In genomic region chr19:3765757-3766156, GRCh38 we compare ENCODE assay signal across 13 cellular contexts. TPM values are rescaled to one million over a fixed set of nuclear protein-coding genes. Genes with fewer than 3 reads are reported as not detected.
"Had no signal": no experiment of that assay in that cellular context is flagged by ENCODE, and none has a peak within 500 bp of the region (broad histone marks: within the 10 kb centered on the region; RNA-seq: fewer than 3 reads in every experiment).

No MANE protein-coding gene starts in this region.

RNA-seq across cellular contexts. Expression of gene RAX2, which starts 6.3 kb away (rescaled TPM):
- total RNA-seq: activated CD8-positive, alpha-beta T cell treated with anti-CD3 and anti-CD28 coated beads, Interleukin-2, amount 10 ng/mL, durations not matched to agents 7 days and 5 days; activated naive CD4-positive, alpha-beta T cell treated with anti-CD3 and anti-CD28 coated beads for 36 hours; activated naive CD4-positive, alpha-beta T cell treated with anti-CD3 and anti-CD28 coated beads, Interleukin-2, amount 50 U/mL, for 72 hours; activated T-cell treated with anti-CD3 and anti-CD28 coated beads, Interleukin-2, amount 50 U/mL, for 4 hours; activated T-helper 1 cell treated with anti-CD3 and anti-CD28 coated beads, Interleukin-12 subunit alpha, Interleukin-12 subunit beta, Interleukin-2, Interleukin-4 antibody, amounts not matched to agents 30 ng/mL and 10 ng/mL and 1 ng/mL, durations not matched to agents 14 hours and 24 hours and 36 hours; aorta; cardiac muscle cell; chondrocyte; MCF 10A; OCI-LY7; PC-9; Right ventricle myocardium superior; T-helper 2 cell treated with Interferon-gamma antibody and Interleukin-4, amounts not matched to agents 100 ng/mL and 5 ng/mL, for 36 hours had no signal

RNA-seq across cellular contexts. Expression of gene MATK, which starts 20.4 kb away (rescaled TPM):
- total RNA-seq: chondrocyte, MCF 10A, OCI-LY7, PC-9 had no signal

RNA-seq across cellular contexts. Expression of gene TJP3, which starts 57.6 kb away (rescaled TPM):
- total RNA-seq: chondrocyte, Right ventricle myocardium superior had no signal
